ENCODE assay signal across 9 cellular contexts in the genomic region with DNA sequence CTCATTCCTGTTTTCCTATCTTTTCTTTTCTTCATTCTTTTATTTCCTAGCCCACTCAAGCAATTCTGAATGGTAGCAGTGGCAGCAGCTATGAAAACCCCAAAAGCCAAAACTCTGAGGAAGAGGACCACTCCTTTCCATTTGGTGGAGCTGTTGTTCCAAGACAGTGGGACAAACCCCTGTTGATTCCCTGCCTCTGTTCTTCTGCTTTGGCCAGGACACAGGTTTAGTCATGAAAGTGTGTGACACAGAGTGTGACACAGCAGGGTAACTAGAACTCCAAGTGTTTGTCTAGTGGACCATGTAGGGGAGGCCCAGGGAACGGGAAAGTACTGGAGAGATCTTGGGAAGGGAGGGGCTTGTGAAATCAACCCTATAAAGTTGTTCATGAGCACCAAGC.
DNase-seq lines count a peak whose midpoint lies in the region; ATAC-seq, FAIRE-seq and TF ChIP-seq lines count a peak whose summit lies in the region.
"Had no signal": no experiment of that assay in that cellular context is flagged by ENCODE, and none has a peak within 500 bp of the region (broad histone marks: within the 10 kb centered on the region; RNA-seq: fewer than 3 reads in every experiment).

No MANE protein-coding gene starts in this region.

- no peak overlapping the region for H2AFZ ChIP-seq in HepG2 (ENCODE audit: low read length)

- intact Hi-C loops in HepG2 (cut with micrococcal nuclease; ENCODE audit: unreplicated experiment) (loop anchor here (10.0 kb wide), 1 partner anchor 419 kb away; the partner anchor contains the start of gene NKX2-1), right lobe of liver (cut with DNase I) (no loop called here)

- H3K9me3 ChIP-seq in HepG2 (ENCODE audit: low read length) (no peaks in the 10 kb centered on the region), right lobe of liver (no peaks in the 10 kb centered on the region)

- no peaks in the 10 kb centered on the region for H3K79me2 ChIP-seq in HepG2 (ENCODE audit: insufficient read depth, low read length)

- ATAC-seq in HepG2 (peak; percentile 56), right lobe of liver (no peak)

- POLR2A ChIA-PET in HepG2 (lab: Yijun Ruan, JAX), result no interaction called here

- no peaks in the 10 kb centered on the region for H3K27me3 ChIP-seq in HepG2 (ENCODE audit: control insufficient read depth in 1 of 2, insufficient read depth in 2 of 2, low read length in 2 of 2)
- H3K27me3 ChIP-seq in right lobe of liver, result no peaks in the 10 kb centered on the region

- H3K4me1 ChIP-seq in HepG2 (ENCODE audit: insufficient read depth, low read length), result no peaks in the 10 kb centered on the region
- no peaks in the 10 kb centered on the region for H3K4me1 ChIP-seq in right lobe of liver

- no peaks in the 10 kb centered on the region for H3K36me3 ChIP-seq in HepG2 (replicated peaks in 1 of 2; ENCODE audit: control insufficient read depth in 1 of 2, insufficient read depth in 2 of 2, low read length in 2 of 2)
- H3K36me3 ChIP-seq in right lobe of liver, result no peaks in the 10 kb centered on the region

- no peak overlapping the region for H3K4me2 ChIP-seq in HepG2 (ENCODE audit: low read depth, low read length)

- 0% methylated on average over 1 of the region's 1 CpG for WGBS in HepG2 (ENCODE audit: low lambda C conversion rate)
- 0% methylated on average over 1 of the region's 1 CpG for WGBS in right lobe of liver (ENCODE audit: insufficient coverage, low coverage, low lambda C conversion rate, missing lambda C conversion rate)

- TF ChIP-seq POLR2A in HepG2 (IDR thresholded peaks at IDR 0.05; ENCODE audit: insufficient read depth in 1 of 2, low read depth in 2 of 2, low read length in 2 of 2), result no peak
- TF ChIP-seq POLR2A in right lobe of liver (IDR thresholded peaks at IDR 0.05), result no peak

- TF ChIP-seq CTCF in HepG2 (CRISPR knock-in tag; IDR thresholded peaks at IDR 0.05), result peak; percentile 57
- TF ChIP-seq CTCF in right lobe of liver (IDR thresholded peaks at IDR 0.05), result no peak
- peak; percentile 47 for TF ChIP-seq CTCF in epithelial cell of esophagus (IDR thresholded peaks at IDR 0.05; ENCODE audit: insufficient read depth, low read depth, low read length, missing control alignments)
- TF ChIP-seq CTCF in GM13976 (IDR thresholded peaks at IDR 0.05; ENCODE audit: borderline replicate concordance, control extremely low read depth, extremely low read depth, insufficient read depth, missing control alignments), result no peak

- no peak overlapping the region for H3K9ac ChIP-seq in HepG2 (ENCODE audit: insufficient read depth, low read depth, low read length)

- peak; percentile 21 for DNase-seq in HepG2 (ENCODE audit: low spot score)
- DNase-seq in right lobe of liver, result no peak
- DNase-seq in NCI-H2196 (lab: John Stamatoyannopoulos, UW; ENCODE audit: unreplicated experiment), result peak; percentile 39
- DNase-seq in epithelial cell of esophagus (ENCODE audit: low read depth), result peak; percentile 59
- no peak for DNase-seq in cortex of kidney (lab: John Stamatoyannopoulos, UW)
- no peak for DNase-seq in NCI-H2171 treated with DMSO at 0.1 percent for 48 hours (lab: John Stamatoyannopoulos, UW)
- DNase-seq in putamen (ENCODE audit: low spot score), result no peak
- DNase-seq in GM13976 (ENCODE audit: low spot score), result no peak
- DNase-seq: amygdala had no signal

- H3K27ac ChIP-seq in HepG2 (ENCODE audit: extremely low read length, insufficient read depth, low read length), result no peak overlapping the region
- no peak overlapping the region for H3K27ac ChIP-seq in right lobe of liver

- FAIRE-seq in HepG2 (lab: Jason Lieb, UNC), result no peak

- H3K4me3 ChIP-seq in HepG2 (replicated peaks in 1 of 3; ENCODE audit: insufficient read depth in 1 of 3, low read depth in 2 of 3, low read length in 3 of 3), result no peak overlapping the region
- H3K4me3 ChIP-seq in right lobe of liver, result no peak overlapping the region
- H3K4me3 ChIP-seq in epithelial cell of esophagus (ENCODE audit: low read length), result no peak overlapping the region

- no peak for TF ChIP-seq EP300 in HepG2 (IDR thresholded peaks at IDR 0.05; ENCODE audit: low read depth in 2 of 2, low read length in 2 of 2)
- no peak for TF ChIP-seq EP300 in HepG2 (CRISPR knock-in tag; IDR thresholded peaks at IDR 0.05; ENCODE audit: borderline replicate concordance)

- TF ChIP-seq RAD21 in HepG2 (CRISPR knock-in tag; IDR thresholded peaks at IDR 0.05), result no peak

- in situ Hi-C loops in HepG2 (cut with HindIII; ENCODE audit: extremely low pct_ligation_motif_present, low pct_unique_long_range_greater_than_20kb), result no loop called here
- in situ Hi-C loops in GM13976 (cut with MboI; ENCODE audit: low sequenced_read_pairs, unreplicated experiment), result no loop called here

- BruUV-seq in HepG2 (replicated peaks; lab: Mats Ljungman, UMichigan), result no TSS peak

- H4K20me1 ChIP-seq in HepG2 (ENCODE audit: insufficient read depth, low read length), result no peaks in the 10 kb centered on the region

- CTCF ChIA-PET in HepG2 (lab: Yijun Ruan, JAX; ENCODE audit: low intra/inter-chr PET ratio, low total read pairs), result interaction anchor here (1.5 kb wide), 1 partner anchor 35 kb away, joined by 3 read pairs; no protein-coding TSS in a partner anchor

TF ChIP-seq in HepG2, 621 proteins besides CTCF, POLR2A, EP300 and RAD21:
- TF ChIP-seq PHF21A (CRISPR knock-in tag; IDR thresholded peaks at IDR 0.05) (no peak), SMC3 (IDR thresholded peaks at IDR 0.05; ENCODE audit: low read length) (peak; percentile 14; the same call in 1 of the 2 replicates), ZNF772 (CRISPR knock-in tag; IDR thresholded peaks at IDR 0.05) (0 out of 2 replicates have a peak, but pooled peaks have one; percentile 26), STAG1 (CRISPR knock-in tag; IDR thresholded peaks at IDR 0.05) (peak; percentile 62), DNMT1 (CRISPR knock-in tag; IDR thresholded peaks at IDR 0.05) (no peak)
TF ChIP-seq in HepG2: peak in this region for 3.

Comparison
In these comparisons a context has a peak if more than half of its experiments do, and no peak if none do; other contexts are left out.
1. DNase-seq: peak in HepG2 (single experiment), NCI-H2196 (single experiment) and epithelial cell of esophagus (single experiment); none in right lobe of liver (0 of 3), cortex of kidney (single experiment), NCI-H2171 treated with DMSO at 0.1 percent for 48 hours (single experiment), putamen (single experiment) and GM13976 (single experiment).
2. CTCF ChIP-seq: peak in HepG2 (single experiment) and epithelial cell of esophagus (single experiment); none in right lobe of liver (0 of 4) and GM13976 (single experiment).